In genomic region chr14:64755661-64756265, GRCh38 we compare ENCODE assay signal across 8 cellular contexts. TPM values are rescaled to one million over a fixed set of nuclear protein-coding genes. Genes with fewer than 3 reads are reported as not detected.
DNase-seq lines count a peak whose midpoint lies in the region; ATAC-seq lines count a peak whose summit lies in the region.

No MANE protein-coding gene starts in this region.

- DNase-seq in HT1080 (ENCODE audit: low read depth) (peak; percentile 81), T-helper 9 cell (peak; percentile 77), GM03348 (ENCODE audit: low spot score) (no peak), retina (no peak), NCI-H2227 treated with DMSO at 0.1 percent for 48 hours (lab: John Stamatoyannopoulos, UW) (no peak)
- DNase-seq in central memory CD8-positive, alpha-beta T cell (ENCODE audit: low spot score in 2 of 2), result peak; percentile 37 to 53
- DNase-seq in stimulated activated CD4-positive, alpha-beta T cell treated with anti-CD3 and anti-CD28 coated beads, Interleukin-2, amount 100 ng/mL, for 48 hours, result peak; percentile 21 to 34

- H3K4me1 Mint-ChIP-seq in central memory CD8-positive, alpha-beta T cell, result peaks cover 46% of the 10 kb centered on the region

- H3K9me3 Mint-ChIP-seq in central memory CD8-positive, alpha-beta T cell, result no peaks in the 10 kb centered on the region

- peaks cover 2% of the 10 kb centered on the region for H3K36me3 Mint-ChIP-seq in central memory CD8-positive, alpha-beta T cell (ENCODE audit: insufficient read depth)

- peak overlapping the region; percentile 90 for H3K27ac Mint-ChIP-seq in central memory CD8-positive, alpha-beta T cell (ENCODE audit: low read depth)

- no peak overlapping the region for H3K4me3 Mint-ChIP-seq in central memory CD8-positive, alpha-beta T cell

- ATAC-seq in central memory CD8-positive, alpha-beta T cell (replicated peaks; ENCODE audit: extremely low read depth, poor library complexity, severe bottlenecking), result peak; percentile 93
- no peak for ATAC-seq in HG03097 (IDR thresholded peaks at IDR 0.05; ENCODE audit: low FRiP score, unreplicated experiment)

- H3K27me3 Mint-ChIP-seq in central memory CD8-positive, alpha-beta T cell, result peaks cover 10% of the 10 kb centered on the region

RNA-seq across cellular contexts. Expression of gene PLEKHG3, which starts 51.5 kb away (rescaled TPM):
- 23.5 and 27.9 TPM in 2 replicates for total RNA-seq in HT1080 (2014; rRNA removed; shearing (Covaris generic))
- 17.4 and 18.0 TPM in 2 replicates for polyA plus RNA-seq in HT1080 (2015; cell fraction: cytosol; rRNA removed)
- polyA plus RNA-seq in HT1080 (2015; cell fraction: nucleus; rRNA removed), result 68.7 and 70.0 TPM in 2 replicates

Comparison
In these comparisons a context has a peak if more than half of its experiments do, and no peak if none do; other contexts are left out.
1. DNase-seq: peak in HT1080 (single experiment), T-helper 9 cell (single experiment), central memory CD8-positive, alpha-beta T cell (2 of 2) and stimulated activated CD4-positive, alpha-beta T cell treated with anti-CD3 and anti-CD28 coated beads, Interleukin-2, amount 100 ng/mL, for 48 hours (2 of 2); none in GM03348 (single experiment), retina (single experiment) and NCI-H2227 treated with DMSO at 0.1 percent for 48 hours (single experiment).